In the genomic region with DNA sequence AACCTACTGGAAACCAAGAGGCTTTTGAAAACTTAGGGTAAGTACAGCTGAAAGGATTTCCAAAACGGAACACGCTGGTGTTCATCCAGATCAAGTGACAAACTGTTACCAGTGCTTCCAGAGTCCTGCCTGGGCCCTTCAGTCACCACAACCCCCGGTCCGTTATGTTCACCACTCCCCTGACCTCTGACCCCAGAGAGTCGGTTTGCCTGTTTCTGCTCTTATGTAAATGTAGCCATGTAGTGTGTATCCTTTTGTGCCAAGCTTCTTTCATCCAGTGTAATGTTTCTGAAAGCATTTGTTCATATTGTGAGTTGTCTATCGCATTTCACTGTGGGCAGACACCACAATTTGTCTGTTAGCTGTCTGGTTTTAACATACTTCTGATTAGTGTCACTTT, we compare ENCODE assay signal across 19 cellular contexts.
"Had no signal": no experiment of that assay in that cellular context is flagged by ENCODE, and none has a peak within 500 bp of the region (broad histone marks: within the 10 kb centered on the region; RNA-seq: fewer than 3 reads in every experiment).

No MANE protein-coding gene starts in this region.

- H3K79me2 ChIP-seq: hepatocyte had no signal

- H3K4me3 Mint-ChIP-seq: mesothelial cell of epicardium, nephron had no signal

- H3K9me3 ChIP-seq: colonic mucosa, sigmoid colon, stomach, thoracic aorta, transverse colon had no signal

- H3K27me3 ChIP-seq: colonic mucosa, hepatocyte, sigmoid colon, stomach, transverse colon had no signal

- H3K27ac ChIP-seq: colonic mucosa, hepatocyte, sigmoid colon, skin epidermis, stomach, thoracic aorta, transverse colon had no signal

- H2AFZ ChIP-seq: hepatocyte had no signal

- H3K36me3 Mint-ChIP-seq: mesothelial cell of epicardium had no signal

- H3K4me1 ChIP-seq: colonic mucosa, sigmoid colon, stomach, transverse colon had no signal

- H3K27ac Mint-ChIP-seq: mesothelial cell of epicardium, nephron had no signal

- FAIRE-seq: islet of Langerhans had no signal

- ATAC-seq: left lobe of liver had no signal

- DNase-seq: colonic mucosa; dermis blood vessel endothelial cell; effector CD4-positive, alpha-beta T cell; foreskin melanocyte; head of caudate nucleus; kidney glomerular epithelial cell; posterior cingulate gyrus; sigmoid colon; stimulated activated naive CD4-positive, alpha-beta T cell; stomach; substantia nigra; transverse colon had no signal

- H3K4me3 ChIP-seq: colonic mucosa, hepatocyte, sigmoid colon, skin epidermis, stomach, thoracic aorta, transverse colon had no signal

- H3K4me1 Mint-ChIP-seq: mesothelial cell of epicardium had no signal

- H3K36me3 ChIP-seq: colonic mucosa, sigmoid colon, stomach, thoracic aorta, transverse colon had no signal

- H3K4me2 ChIP-seq: hepatocyte had no signal
